13 cellular contexts compared by ENCODE assay signal in genomic region chr1:233721003-233721595, GRCh38.
DNase-seq lines count a peak whose midpoint lies in the region; ATAC-seq and TF ChIP-seq lines count a peak whose summit lies in the region.
"Had no signal": no experiment of that assay in that cellular context is flagged by ENCODE, and none has a peak within 500 bp of the region (broad histone marks: within the 10 kb centered on the region; RNA-seq: fewer than 3 reads in every experiment).

No MANE protein-coding gene starts in this region.

- 47% methylated on average over 4 of the region's 4 CpGs for whole genome bisulfite sequencing in esophagus muscularis mucosa

- peak; percentile 76 for ATAC-seq in GM19455 (IDR thresholded peaks at IDR 0.05; ENCODE audit: unreplicated experiment)
- no peak for ATAC-seq in HG02870 (IDR thresholded peaks at IDR 0.05; ENCODE audit: unreplicated experiment)

- H3K27me3 ChIP-seq in esophagus muscularis mucosa, result no peaks in the 10 kb centered on the region
- H3K27me3 ChIP-seq: SJSA1 had no signal

- H3K36me3 ChIP-seq in esophagus muscularis mucosa, result no peaks in the 10 kb centered on the region
- H3K36me3 ChIP-seq: SJSA1 had no signal

- H3K4me3 ChIP-seq in esophagus muscularis mucosa, result no peak overlapping the region
- H3K4me3 ChIP-seq: SJSA1 had no signal

- no peak overlapping the region for H3K27ac ChIP-seq in esophagus muscularis mucosa (replicated peaks in 1 of 4)
- H3K27ac ChIP-seq: C4-2B, SJSA1 had no signal

- TF ChIP-seq POLR2A in esophagus muscularis mucosa (IDR thresholded peaks at IDR 0.05; ENCODE audit: low read depth), result no peak

- H3K27me3 Mint-ChIP-seq in Calu3 (ENCODE audit: unreplicated experiment), result no peaks in the 10 kb centered on the region
- H3K27me3 Mint-ChIP-seq: activated naive CD4-positive, alpha-beta T cell treated with anti-CD3 and anti-CD28 coated beads, Interleukin-2, amount 10 ng/mL, durations not matched to agents 7 days and 5 days had no signal

- peak overlapping the region; percentile 66 for H3K27ac Mint-ChIP-seq in Calu3 (ENCODE audit: unreplicated experiment)
- H3K27ac Mint-ChIP-seq: activated naive CD4-positive, alpha-beta T cell treated with anti-CD3 and anti-CD28 coated beads, Interleukin-2, amount 10 ng/mL, durations not matched to agents 7 days and 5 days had no signal

- peaks cover 11% of the 10 kb centered on the region for H3K4me1 Mint-ChIP-seq in Calu3 (ENCODE audit: low read depth, unreplicated experiment)
- H3K4me1 Mint-ChIP-seq: activated naive CD4-positive, alpha-beta T cell treated with anti-CD3 and anti-CD28 coated beads, Interleukin-2, amount 10 ng/mL, durations not matched to agents 7 days and 5 days had no signal

- peak; percentile 26 for DNase-seq in Calu3
- DNase-seq in NCI-H1694 treated with DMSO at 0.1 percent for 48 hours (lab: John Stamatoyannopoulos, UW), result peak; percentile 8
- DNase-seq in esophagus muscularis mucosa (ENCODE audit: extremely low spot score), result peak; percentile 50
- DNase-seq in NCI-H345 treated with DMSO at 0.1 percent for 48 hours (lab: John Stamatoyannopoulos, UW; ENCODE audit: unreplicated experiment), result no peak
- DNase-seq in Kasumi-1 (lab: John Stamatoyannopoulos, UW), result no peak
- DNase-seq in inferior parietal cortex (ENCODE audit: extremely low spot score), result no peak
- DNase-seq: activated CD4-positive, alpha-beta T cell treated with anti-CD3 and anti-CD28 coated beads for 48 hours; activated naive CD4-positive, alpha-beta T cell treated with anti-CD3 and anti-CD28 coated beads, Interleukin-2, amount 10 ng/mL, durations not matched to agents 7 days and 5 days; MM.1S had no signal

- no peak for TF ChIP-seq EP300 in esophagus muscularis mucosa (IDR thresholded peaks at IDR 0.05)

- H3K9me3 ChIP-seq in esophagus muscularis mucosa, result no peaks in the 10 kb centered on the region
- H3K9me3 ChIP-seq: SJSA1 had no signal

- no peak overlapping the region for H3K4me3 Mint-ChIP-seq in Calu3 (ENCODE audit: low read depth, unreplicated experiment)
- H3K4me3 Mint-ChIP-seq: activated naive CD4-positive, alpha-beta T cell treated with anti-CD3 and anti-CD28 coated beads, Interleukin-2, amount 10 ng/mL, durations not matched to agents 7 days and 5 days had no signal

- TF ChIP-seq CTCF in Calu3 (IDR thresholded peaks at IDR 0.05; ENCODE audit: unreplicated experiment) (no peak), esophagus muscularis mucosa (IDR thresholded peaks at IDR 0.05) (no peak)

- no TSS peak for BruUV-seq in Calu3 (replicated peaks; lab: Mats Ljungman, UMichigan)

- H3K4me1 ChIP-seq in esophagus muscularis mucosa, result no peaks in the 10 kb centered on the region
- H3K4me1 ChIP-seq: SJSA1 had no signal

- CTCF ChIA-PET in Calu3 (lab: Charles Lee), result interaction anchor here (0.7 to 1.2 kb wide), 4 partner anchors 9 to 591 kb away, joined by 3 read pairs; no protein-coding TSS in a partner anchor

- no peaks in the 10 kb centered on the region for H3K36me3 Mint-ChIP-seq in Calu3 (ENCODE audit: insufficient read depth, unreplicated experiment)
- H3K36me3 Mint-ChIP-seq: activated naive CD4-positive, alpha-beta T cell treated with anti-CD3 and anti-CD28 coated beads, Interleukin-2, amount 10 ng/mL, durations not matched to agents 7 days and 5 days had no signal

- peaks cover 4% of the 10 kb centered on the region for H3K9me3 Mint-ChIP-seq in Calu3 (ENCODE audit: low read depth, unreplicated experiment)
- H3K9me3 Mint-ChIP-seq: activated naive CD4-positive, alpha-beta T cell treated with anti-CD3 and anti-CD28 coated beads, Interleukin-2, amount 10 ng/mL, durations not matched to agents 7 days and 5 days had no signal

- intact Hi-C loops in Calu3 (cut with micrococcal nuclease; ENCODE audit: unreplicated experiment) (no loop called here), esophagus muscularis mucosa (cut with DNase I) (no loop called here)

Comparison
In these comparisons a context has a peak if more than half of its experiments do, and no peak if none do; other contexts are left out.
1. DNase-seq: peak in Calu3 (single experiment), NCI-H1694 treated with DMSO at 0.1 percent for 48 hours (single experiment) and esophagus muscularis mucosa (single experiment); none in NCI-H345 treated with DMSO at 0.1 percent for 48 hours (single experiment), Kasumi-1 (0 of 2) and inferior parietal cortex (single experiment).